25 cellular contexts compared by ENCODE assay signal in genomic region chr6:20965915-20966314, GRCh38.
DNase-seq lines count a peak whose midpoint lies in the region; ATAC-seq and TF ChIP-seq lines count a peak whose summit lies in the region.
"Had no signal": no experiment of that assay in that cellular context is flagged by ENCODE, and none has a peak within 500 bp of the region (broad histone marks: within the 10 kb centered on the region; RNA-seq: fewer than 3 reads in every experiment).

No MANE protein-coding gene starts in this region.

- TF ChIP-seq POLR2A in body of pancreas (IDR thresholded peaks at IDR 0.05), result no peak

- H3K27ac Mint-ChIP-seq in CD4-positive, alpha-beta T cell, result no peak overlapping the region
- H3K27ac Mint-ChIP-seq: CD14-positive monocyte; CD4-positive, CD25-positive, alpha-beta regulatory T cell; CD8-positive, alpha-beta T cell had no signal

- TF ChIP-seq CTCF in body of pancreas (IDR thresholded peaks at IDR 0.05) (no peak), foreskin fibroblast (IDR thresholded peaks at IDR 0.05; ENCODE audit: low read depth, low read length) (no peak)
- TF ChIP-seq CTCF in CD4-positive, alpha-beta T cell (IDR thresholded peaks at IDR 0.05), result no peak

- no peak overlapping the region for H3K27ac ChIP-seq in body of pancreas
- no peak overlapping the region for H3K27ac ChIP-seq in CD4-positive, alpha-beta T cell (ENCODE audit: low read depth, low read length)
- H3K27ac ChIP-seq: BLaER1 had no signal

- intact Hi-C loops in body of pancreas (cut with DNase I), result no loop called here
- intact Hi-C loops in CD4-positive, alpha-beta T cell (cut with DNase I, micrococcal nuclease), result no loop called here

- DNase-seq in body of pancreas (no peak), kidney glomerular epithelial cell (lab: John Stamatoyannopoulos, UW) (peak; percentile 12), left kidney (ENCODE audit: low read depth, low spot score) (peak; percentile 19), renal cortical epithelial cell (ENCODE audit: low read depth) (peak; percentile 69), foreskin fibroblast (no peak), inferior parietal cortex (ENCODE audit: extremely low spot score) (no peak)
- no peak for DNase-seq in CD4-positive, alpha-beta T cell
- DNase-seq: 8988T; ACHN; BE2C; C1 segment of cervical spinal cord; CD4-positive, CD25-positive, alpha-beta regulatory T cell; CD8-positive, alpha-beta T cell; COR-L47; DMS 273 treated with DMSO at 0.1 percent for 48 hours; DMS153; DMS53; DMS79; DND-41; EL; GDM1 had no signal

- H3K4me1 ChIP-seq in body of pancreas, result no peaks in the 10 kb centered on the region
- H3K4me1 ChIP-seq: BE2C had no signal

- H3K27me3 Mint-ChIP-seq in CD4-positive, alpha-beta T cell, result no peaks in the 10 kb centered on the region
- H3K27me3 Mint-ChIP-seq: CD4-positive, CD25-positive, alpha-beta regulatory T cell had no signal

- peaks cover 8% of the 10 kb centered on the region for H3K9me3 Mint-ChIP-seq in CD4-positive, alpha-beta T cell

- no peaks in the 10 kb centered on the region for H3K9me3 ChIP-seq in body of pancreas
- no peaks in the 10 kb centered on the region for H3K9me3 ChIP-seq in CD4-positive, alpha-beta T cell (ENCODE audit: control insufficient read depth, low read length)

- CTCF ChIA-PET in CD4-positive, alpha-beta T cell (lab: Charles Lee), result no interaction called here

- H3K36me3 Mint-ChIP-seq in CD4-positive, alpha-beta T cell (ENCODE audit: low read depth), result peaks cover 95% of the 10 kb centered on the region

- ATAC-seq in body of pancreas, result peak; percentile 33
- ATAC-seq in HG03520 (IDR thresholded peaks at IDR 0.05; ENCODE audit: unreplicated experiment), result no peak
- ATAC-seq in CD4-positive, alpha-beta T cell (ENCODE audit: poor library complexity), result no peak
- ATAC-seq: CD8-positive, alpha-beta T cell; GM12878 had no signal

- no peaks in the 10 kb centered on the region for H3K4me1 Mint-ChIP-seq in CD4-positive, alpha-beta T cell (ENCODE audit: low read depth)
- H3K4me1 Mint-ChIP-seq: CD14-positive monocyte had no signal

- WGBS in body of pancreas, 2 donors, result 68 to 73% methylated on average over 5 of the region's 5 CpGs

- H3K27me3 ChIP-seq in body of pancreas, result no peaks in the 10 kb centered on the region
- H3K27me3 ChIP-seq in CD4-positive, alpha-beta T cell (ENCODE audit: control insufficient read depth, insufficient read depth, low read length), result no peaks in the 10 kb centered on the region
- H3K27me3 ChIP-seq: BE2C, BLaER1 had no signal

- no peak overlapping the region for H3K4me3 ChIP-seq in body of pancreas
- H3K4me3 ChIP-seq in foreskin fibroblast (ENCODE audit: low read depth in 1 of 2, low read length in 2 of 2), result no peak overlapping the region
- H3K4me3 ChIP-seq: BLaER1, GM12878 had no signal

- POLR2A ChIA-PET in CD4-positive, alpha-beta T cell (lab: Charles Lee), result no interaction called here

- no peaks in the 10 kb centered on the region for H3K36me3 ChIP-seq in body of pancreas (replicated peaks in 1 of 2; ENCODE audit: insufficient read depth in 1 of 2, low read depth in 2 of 2)
- H3K36me3 ChIP-seq: BE2C, BLaER1 had no signal

- no peak overlapping the region for H3K4me3 Mint-ChIP-seq in CD4-positive, alpha-beta T cell
- H3K4me3 Mint-ChIP-seq: CD14-positive monocyte; CD4-positive, CD25-positive, alpha-beta regulatory T cell; CD8-positive, alpha-beta T cell had no signal

Comparison
In these comparisons a context has a peak if more than half of its experiments do, and no peak if none do; other contexts are left out.
1. DNase-seq: peak in kidney glomerular epithelial cell (single experiment), left kidney (single experiment) and renal cortical epithelial cell (single experiment); none in body of pancreas (0 of 4), foreskin fibroblast (0 of 2), inferior parietal cortex (single experiment) and CD4-positive, alpha-beta T cell (0 of 10).